ENCODE assay signal across 7 cellular contexts in genomic region chr7:134571746-134572461, GRCh38. TPM values are rescaled to one million over a fixed set of nuclear protein-coding genes. Genes with fewer than 3 reads are reported as not detected.
"Had no signal": no experiment of that assay in that cellular context is flagged by ENCODE, and none has a peak within 500 bp of the region (broad histone marks: within the 10 kb centered on the region; RNA-seq: fewer than 3 reads in every experiment).

No MANE protein-coding gene starts in this region.

- DNase-seq: H9, HCEC 1CT, IMR-90 had no signal

- H3K4me3 ChIP-seq: GM23338, K562 had no signal

- ATAC-seq: GM23338, K562 had no signal

RNA-seq across cellular contexts. Expression of gene AKR1B15, which starts 23.0 kb away (rescaled TPM):
- total RNA-seq: GM23338, H9, HT-29, IMR-90, K562 had no signal

RNA-seq across cellular contexts. Expression of gene AKR1B10, which starts 44.5 kb away (rescaled TPM):
- total RNA-seq: H1, H9, K562 had no signal
